18 cellular contexts compared by ENCODE assay signal in genomic region chr12:9149372-9149771, GRCh38. TPM values are rescaled to one million over a fixed set of nuclear protein-coding genes. Genes with fewer than 3 reads are reported as not detected.
DNase-seq lines count a peak whose midpoint lies in the region; ATAC-seq and TF ChIP-seq lines count a peak whose summit lies in the region.
"Had no signal": no experiment of that assay in that cellular context is flagged by ENCODE, and none has a peak within 500 bp of the region (broad histone marks: within the 10 kb centered on the region; RNA-seq: fewer than 3 reads in every experiment).

No MANE protein-coding gene starts in this region.

- no peak overlapping the region for H3K4me3 ChIP-seq in GM12865 (ENCODE audit: low read depth, low read length)
- H3K4me3 ChIP-seq in lower leg skin (ENCODE audit: low read depth, poor library complexity, severe bottlenecking) = no peak overlapping the region
- H3K4me3 ChIP-seq: lower lobe of right lung, psoas muscle, transverse colon had no signal

- H3K27me3 Mint-ChIP-seq in WTC11 (ENCODE audit: low read depth) = peaks cover 10% of the 10 kb centered on the region
- H3K27me3 Mint-ChIP-seq: activated CD4-positive, alpha-beta memory T cell treated with anti-CD3 and anti-CD28 coated beads, Interleukin-2, amount 10 ng/mL, durations not matched to agents 7 days and 5 days had no signal

- no peak for TF ChIP-seq POLR2A in lower leg skin (IDR thresholded peaks at IDR 0.05)

- TF ChIP-seq CTCF in GM12865 (IDR thresholded peaks at IDR 0.05; ENCODE audit: insufficient read depth, low read depth, low read length, missing control alignments) (peak; percentile 18), WTC11 (IDR thresholded peaks at IDR 0.05) (no peak; the same call in 1 of the 2 replicates), lower leg skin (IDR thresholded peaks at IDR 0.05) (no peak)

- peaks cover 23% of the 10 kb centered on the region for H3K9me3 Mint-ChIP-seq in WTC11

- 71 to 79% methylated on average over 6 of the region's 6 CpGs for WGBS in lower leg skin, 2 donors

- no peak overlapping the region for H3K4me3 Mint-ChIP-seq in WTC11
- H3K4me3 Mint-ChIP-seq: activated CD4-positive, alpha-beta memory T cell treated with anti-CD3 and anti-CD28 coated beads, Interleukin-2, amount 10 ng/mL, durations not matched to agents 7 days and 5 days; activated naive CD8-positive, alpha-beta T cell treated with anti-CD3 and anti-CD28 coated beads, Interleukin-2, amount 50 U/mL, for 24 hours; naive thymus-derived CD8-positive, alpha-beta T cell; stimulated activated naive B cell treated with anti-CD40 and anti-IgM and Interleukin-4, amounts not matched to agents 10 μg/mL and 1 μg/mL and 100 μg/mL, for 72 hours had no signal

- POLR2A ChIA-PET in WTC11 (lab: Charles Lee) = no interaction called here

- no peak for DNase-seq in GM12865 (ENCODE audit: low read depth)
- DNase-seq in WTC11 (ENCODE audit: low spot score) = peak; percentile 41
- peak; percentile 64 for DNase-seq in iPS-NIHi7 (ENCODE audit: extremely low spot score)
- no peak for DNase-seq in lower leg skin (ENCODE audit: low spot score in 2 of 2)
- DNase-seq: activated CD4-positive, alpha-beta memory T cell treated with anti-CD3 and anti-CD28 coated beads, Interleukin-2, amount 10 ng/mL, durations not matched to agents 7 days and 5 days; activated naive CD8-positive, alpha-beta T cell treated with anti-CD3 and anti-CD28 coated beads, Interleukin-2, amount 50 U/mL, for 24 hours; lower lobe of right lung; naive thymus-derived CD8-positive, alpha-beta T cell; NCI-H1694; NCI-H524 treated with DMSO at 0.1 percent for 48 hours; psoas muscle; RPMI8226; stimulated activated naive B cell treated with anti-CD40 and anti-IgM and Interleukin-4, amounts not matched to agents 10 μg/mL and 1 μg/mL and 100 μg/mL, for 72 hours; transverse colon had no signal

- no peak overlapping the region for H3K27ac Mint-ChIP-seq in WTC11
- H3K27ac Mint-ChIP-seq: activated CD4-positive, alpha-beta memory T cell treated with anti-CD3 and anti-CD28 coated beads, Interleukin-2, amount 10 ng/mL, durations not matched to agents 7 days and 5 days; activated naive CD8-positive, alpha-beta T cell treated with anti-CD3 and anti-CD28 coated beads, Interleukin-2, amount 50 U/mL, for 24 hours; naive thymus-derived CD8-positive, alpha-beta T cell; stimulated activated naive B cell treated with anti-CD40 and anti-IgM and Interleukin-4, amounts not matched to agents 10 μg/mL and 1 μg/mL and 100 μg/mL, for 72 hours had no signal

- CTCF ChIA-PET in WTC11 (lab: Charles Lee) = interaction anchor here (0.7 to 1.0 kb wide), 4 partner anchors 21 to 182 kb away, joined by 3 to 4 read pairs (median 3); no protein-coding TSS in a partner anchor

- ATAC-seq in WTC11 (peak; percentile 98), GM19395 (IDR thresholded peaks at IDR 0.05; ENCODE audit: unreplicated experiment) (no peak), SK-N-SH treated with all-trans-retinoic acid at 6 μM for 48 hours (no peak)
- ATAC-seq: activated naive CD8-positive, alpha-beta T cell treated with anti-CD3 and anti-CD28 coated beads, Interleukin-2, amount 50 U/mL, for 24 hours; lower lobe of right lung; naive thymus-derived CD8-positive, alpha-beta T cell; psoas muscle; stimulated activated naive B cell treated with anti-CD40 and anti-IgM and Interleukin-4, amounts not matched to agents 10 μg/mL and 1 μg/mL and 100 μg/mL, for 72 hours had no signal

- TF ChIP-seq EP300 in Ishikawa (IDR thresholded peaks at IDR 0.05; ENCODE audit: borderline replicate concordance) = no peak

- intact Hi-C loops in lower leg skin (cut with DNase I; ENCODE audit: low total_unique reads) = no loop called here

- TF ChIP-seq RAD21 in Ishikawa (IDR thresholded peaks at IDR 0.05; ENCODE audit: low read depth) = peak; percentile 32; the same call in 1 of the 2 replicates

- peaks cover 17% of the 10 kb centered on the region for H3K36me3 Mint-ChIP-seq in WTC11

- no peaks in the 10 kb centered on the region for H3K4me1 Mint-ChIP-seq in WTC11

TF ChIP-seq in Ishikawa, 13 proteins besides CTCF, POLR2A, EP300 and RAD21 (continues in another document):
- TF ChIP-seq TEAD4 (IDR thresholded peaks at IDR 0.05) = no peak
- no peak for TF ChIP-seq ZBTB7A (IDR thresholded peaks at IDR 0.05; ENCODE audit: low read depth)
- TF ChIP-seq EGR1 (IDR thresholded peaks at IDR 0.05) = no peak
- TF ChIP-seq TAF1 (IDR thresholded peaks at IDR 0.05; ENCODE audit: low read depth) = no peak
- TF ChIP-seq CREB1 (IDR thresholded peaks at IDR 0.05; ENCODE audit: low read depth) = no peak
- TF ChIP-seq FOXM1 (IDR thresholded peaks at IDR 0.05; ENCODE audit: borderline replicate concordance, low read depth) = no peak
- no peak for TF ChIP-seq YY1 (IDR thresholded peaks at IDR 0.05; ENCODE audit: low read depth)

TF ChIP-seq in WTC11, 78 proteins besides CTCF, POLR2A, EP300 and RAD21 (continues in another document):
- TF ChIP-seq ZNF317 (CRISPR knock-in tag; IDR thresholded peaks at IDR 0.05; ENCODE audit: borderline replicate concordance, low read depth) = no peak
- no peak for TF ChIP-seq ZNF532 (CRISPR knock-in tag; IDR thresholded peaks at IDR 0.05; ENCODE audit: borderline replicate concordance)
- no peak for TF ChIP-seq FOXP1 (CRISPR knock-in tag; IDR thresholded peaks at IDR 0.05; ENCODE audit: borderline replicate concordance)

TF ChIP-seq in SK-N-SH treated with all-trans-retinoic acid at 6 μM for 48 hours, 23 proteins besides CTCF, POLR2A, EP300 and RAD21 (continues in another document):
- TF ChIP-seq PPARA (CRISPR knock-in tag; IDR thresholded peaks at IDR 0.05; ENCODE audit: borderline replicate concordance) (no peak), RARB (CRISPR knock-in tag; IDR thresholded peaks at IDR 0.05) (no peak), BACH2 (CRISPR knock-in tag; IDR thresholded peaks at IDR 0.05; ENCODE audit: borderline replicate concordance) (no peak), ZFP30 (CRISPR knock-in tag; IDR thresholded peaks at IDR 0.05) (no peak), OSR1 (CRISPR knock-in tag; IDR thresholded peaks at IDR 0.05) (no peak), TCF4 (CRISPR knock-in tag; IDR thresholded peaks at IDR 0.05; ENCODE audit: borderline replicate concordance) (no peak), ARNTL (CRISPR knock-in tag; IDR thresholded peaks at IDR 0.05; ENCODE audit: borderline replicate concordance, low read depth) (no peak), CREB5 (CRISPR knock-in tag; IDR thresholded peaks at IDR 0.05; ENCODE audit: low read depth) (no peak), PATZ1 (CRISPR knock-in tag; IDR thresholded peaks at IDR 0.05; ENCODE audit: borderline replicate concordance) (no peak), TSHZ2 (CRISPR knock-in tag; IDR thresholded peaks at IDR 0.05) (no peak), ZNF70 (CRISPR knock-in tag; IDR thresholded peaks at IDR 0.05) (no peak), TOX (CRISPR knock-in tag; IDR thresholded peaks at IDR 0.05; ENCODE audit: borderline replicate concordance) (no peak), ZNF8 (CRISPR knock-in tag; IDR thresholded peaks at IDR 0.05) (no peak)

RNA-seq across cellular contexts. Expression of gene A2M, which starts 33.7 kb away (rescaled TPM):
- 1.9 to 3.4 TPM (median 3.3 TPM) in 3 replicates for total RNA-seq in WTC11 (2021)
- 100 to 1,000 TPM in 1 of 4 donors, 10 to 100 TPM in 3; 32.9 to 123 (median 49.6) TPM for total RNA-seq in lower leg skin
- total RNA-seq: activated CD4-positive, alpha-beta memory T cell treated with anti-CD3 and anti-CD28 coated beads, Interleukin-2, amount 10 ng/mL, durations not matched to agents 7 days and 5 days had no signal

RNA-seq across cellular contexts. Expression of gene PZP, which starts 58.8 kb away (rescaled TPM):
- 0.15 to 0.25 TPM (median 0.18 TPM) in 3 replicates for total RNA-seq in WTC11 (2021)
- not detected for total RNA-seq in lower leg skin
- total RNA-seq: activated CD4-positive, alpha-beta memory T cell treated with anti-CD3 and anti-CD28 coated beads, Interleukin-2, amount 10 ng/mL, durations not matched to agents 7 days and 5 days; LHCN-M2; naive thymus-derived CD8-positive, alpha-beta T cell; transverse colon had no signal

Comparison
In these comparisons a context has a peak if more than half of its experiments do, and no peak if none do; other contexts are left out.
1. DNase-seq: peak in WTC11 (single experiment) and iPS-NIHi7 (single experiment); none in GM12865 (single experiment) and lower leg skin (0 of 2).